In the genomic region with DNA sequence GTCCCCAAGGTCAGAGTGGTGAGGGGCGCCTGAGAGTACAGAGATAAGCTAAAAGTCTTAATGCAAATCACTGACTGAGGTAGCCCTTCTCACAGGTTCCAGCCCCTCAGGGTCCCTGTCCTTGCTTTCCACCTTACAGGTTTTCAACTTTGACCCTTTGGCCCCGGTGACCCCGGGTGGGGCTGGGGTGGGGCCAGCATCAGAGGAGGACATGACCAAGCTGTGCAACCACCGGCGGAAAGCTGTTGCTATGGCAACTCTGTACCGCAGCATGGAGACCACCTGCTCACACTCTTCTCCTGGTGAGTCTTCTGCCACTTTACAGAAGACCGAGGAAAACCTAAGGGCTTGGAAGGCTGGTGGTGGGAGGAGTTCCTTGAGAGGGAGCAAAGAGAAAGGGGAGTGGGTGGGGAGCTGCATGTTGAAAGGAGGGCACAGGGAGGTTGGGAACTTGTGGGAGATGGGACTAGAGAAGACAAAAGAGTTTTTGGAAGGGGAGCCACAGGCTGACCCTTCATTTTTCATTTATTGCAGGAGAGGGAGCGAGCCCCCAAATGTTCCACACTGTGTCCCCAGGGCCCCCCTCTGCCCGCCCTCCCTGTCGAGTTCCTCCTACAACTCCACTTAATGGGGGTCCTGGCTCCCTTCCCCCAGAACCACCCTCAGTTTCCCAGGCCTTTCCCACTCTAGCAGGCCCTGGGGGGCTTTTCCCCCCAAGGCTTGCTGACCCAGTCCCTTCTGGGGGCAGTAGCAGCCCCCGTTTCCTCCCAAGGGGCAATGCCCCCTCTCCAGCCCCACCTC, we compare ENCODE assay signal across 8 cellular contexts. TPM values are rescaled to one million over a fixed set of nuclear protein-coding genes. Genes with fewer than 3 reads are reported as not detected.
A peak's percentile ranks its signal among the peaks of the same experiment; 100 is the strongest.
DNase-seq lines count a peak whose midpoint lies in the region; ATAC-seq and TF ChIP-seq lines count a peak whose summit lies in the region.

No MANE protein-coding gene starts in this region.

- H3K36me3 ChIP-seq in mesenchymal stem cell (ENCODE audit: control insufficient read depth in 1 of 2, insufficient read depth in 2 of 2, low read depth in 1 of 2, low read length in 2 of 2) = peaks cover 53 to 56% of the 10 kb centered on the region in 2 experiments
- no peaks in the 10 kb centered on the region for H3K36me3 ChIP-seq in uterus

- H3K4me1 Mint-ChIP-seq in activated naive CD4-positive, alpha-beta T cell treated with anti-CD3 and anti-CD28 coated beads, Interleukin-2, amount 10 ng/mL, durations not matched to agents 7 days and 5 days = peaks cover 47% of the 10 kb centered on the region
- H3K4me1 Mint-ChIP-seq in activated naive CD8-positive, alpha-beta T cell treated with anti-CD3 and anti-CD28 coated beads for 36 hours = peaks cover 43% of the 10 kb centered on the region

- H3K27ac Mint-ChIP-seq in activated naive CD4-positive, alpha-beta T cell treated with anti-CD3 and anti-CD28 coated beads, Interleukin-2, amount 10 ng/mL, durations not matched to agents 7 days and 5 days = peak overlapping the region; percentile 33
- peak overlapping the region; percentile 70 for H3K27ac Mint-ChIP-seq in activated naive CD8-positive, alpha-beta T cell treated with anti-CD3 and anti-CD28 coated beads for 36 hours

- no peak overlapping the region for H3K4ac ChIP-seq in mesenchymal stem cell (ENCODE audit: low read depth in 1 of 2, low read length in 2 of 2)

- H2AK5ac ChIP-seq in mesenchymal stem cell (ENCODE audit: low read length, severe bottlenecking) = no peak overlapping the region

- WGBS in mesenchymal stem cell = 92% methylated on average over 8 of the region's 11 CpGs

- no peak overlapping the region for H2BK12ac ChIP-seq in mesenchymal stem cell (ENCODE audit: low read length in 2 of 2)

- peak overlapping the region; percentile 99 for H3K4me3 Mint-ChIP-seq in activated naive CD4-positive, alpha-beta T cell treated with anti-CD3 and anti-CD28 coated beads, Interleukin-2, amount 10 ng/mL, durations not matched to agents 7 days and 5 days
- peak overlapping the region; percentile 94 for H3K4me3 Mint-ChIP-seq in activated naive CD8-positive, alpha-beta T cell treated with anti-CD3 and anti-CD28 coated beads for 36 hours

- no peak for TF ChIP-seq POLR2A in uterus (IDR thresholded peaks at IDR 0.05)

- peaks cover 33% of the 10 kb centered on the region for H3K36me3 Mint-ChIP-seq in activated naive CD4-positive, alpha-beta T cell treated with anti-CD3 and anti-CD28 coated beads, Interleukin-2, amount 10 ng/mL, durations not matched to agents 7 days and 5 days
- peaks cover 18% of the 10 kb centered on the region for H3K36me3 Mint-ChIP-seq in activated naive CD8-positive, alpha-beta T cell treated with anti-CD3 and anti-CD28 coated beads for 36 hours

- ATAC-seq in GM21619 (IDR thresholded peaks at IDR 0.05; ENCODE audit: unreplicated experiment) = no peak

- H3K4me3 ChIP-seq in mesenchymal stem cell (ENCODE audit: insufficient read depth in 1 of 2, low read depth in 1 of 2, low read length in 2 of 2) (peak overlapping the region in 1 of 2 experiments; percentile 95), uterus (no peak overlapping the region)

- H3K27me3 ChIP-seq in mesenchymal stem cell (ENCODE audit: control insufficient read depth in 1 of 2, insufficient read depth in 1 of 2, low read length in 2 of 2) = no peaks in the 10 kb centered on the region
- H3K27me3 ChIP-seq in uterus = no peaks in the 10 kb centered on the region

- H2AFZ ChIP-seq in mesenchymal stem cell (ENCODE audit: low read depth, low read length) = no peak overlapping the region

- no peaks in the 10 kb centered on the region for H3K9me3 ChIP-seq in mesenchymal stem cell (ENCODE audit: control insufficient read depth, low read length)
- H3K9me3 ChIP-seq in uterus = no peaks in the 10 kb centered on the region

- no peak for TF ChIP-seq CTCF in uterus (IDR thresholded peaks at IDR 0.05)

- no peak overlapping the region for H4K8ac ChIP-seq in mesenchymal stem cell (ENCODE audit: low read length)

- peaks cover 32% of the 10 kb centered on the region for H3K79me1 ChIP-seq in mesenchymal stem cell (replicated peaks; ENCODE audit: low read length, poor library complexity, severe bottlenecking)

- H3K27me3 Mint-ChIP-seq in activated naive CD4-positive, alpha-beta T cell treated with anti-CD3 and anti-CD28 coated beads, Interleukin-2, amount 10 ng/mL, durations not matched to agents 7 days and 5 days = peaks cover 5% of the 10 kb centered on the region
- H3K27me3 Mint-ChIP-seq in activated naive CD8-positive, alpha-beta T cell treated with anti-CD3 and anti-CD28 coated beads for 36 hours = peaks cover 4% of the 10 kb centered on the region

- no peak overlapping the region for H3K4me2 ChIP-seq in mesenchymal stem cell (ENCODE audit: low read length, poor library complexity, severe bottlenecking)

- H3K4me1 ChIP-seq in mesenchymal stem cell (ENCODE audit: control insufficient read depth, insufficient read depth, low read depth, low read length) (peaks cover 37% of the 10 kb centered on the region), uterus (peaks cover 4 to 19% of the 10 kb centered on the region in 2 donors)

- no peaks in the 10 kb centered on the region for H3K9me3 Mint-ChIP-seq in activated naive CD4-positive, alpha-beta T cell treated with anti-CD3 and anti-CD28 coated beads, Interleukin-2, amount 10 ng/mL, durations not matched to agents 7 days and 5 days
- H3K9me3 Mint-ChIP-seq in activated naive CD8-positive, alpha-beta T cell treated with anti-CD3 and anti-CD28 coated beads for 36 hours = no peaks in the 10 kb centered on the region

- no peak overlapping the region for H2BK15ac ChIP-seq in mesenchymal stem cell (ENCODE audit: low read depth, poor library complexity, severe bottlenecking)

- no peak overlapping the region for H3K14ac ChIP-seq in mesenchymal stem cell (ENCODE audit: low read length in 2 of 2)

- no peak overlapping the region for H3K27ac ChIP-seq in mesenchymal stem cell (ENCODE audit: low read length, poor library complexity, severe bottlenecking)
- H3K27ac ChIP-seq in uterus = peak overlapping the region; percentile 97 to 99

- no peak overlapping the region for H2BK120ac ChIP-seq in mesenchymal stem cell (ENCODE audit: low read depth, low read length)

- no peak overlapping the region for H3K23ac ChIP-seq in mesenchymal stem cell (ENCODE audit: low read length in 2 of 2)

- no peak overlapping the region for H4K91ac ChIP-seq in mesenchymal stem cell (ENCODE audit: low read length)

- intact Hi-C loops in uterus (cut with DNase I; ENCODE audit: low total_unique reads) = no loop called here

- no peak overlapping the region for H3K18ac ChIP-seq in mesenchymal stem cell (ENCODE audit: low read depth in 1 of 2, low read length in 2 of 2)

- CTCF ChIA-PET in activated naive CD4-positive, alpha-beta T cell treated with anti-CD3 and anti-CD28 coated beads, Interleukin-2, amount 10 ng/mL, durations not matched to agents 7 days and 5 days (lab: Charles Lee) = interaction anchor here (0.8 to 1.6 kb wide), 3 partner anchors 9 to 58 kb away, joined by 3 to 6 read pairs (median 3); no protein-coding TSS in a partner anchor

- no peak for DNase-seq in activated naive CD4-positive, alpha-beta T cell treated with anti-CD3 and anti-CD28 coated beads, Interleukin-2, amount 10 ng/mL, durations not matched to agents 7 days and 5 days
- DNase-seq in activated naive CD4-positive, alpha-beta T cell treated with anti-CD3 and anti-CD28 coated beads, Interleukin-2, amount 50 U/mL, for 16 hours = no peak
- no peak for DNase-seq in activated naive CD8-positive, alpha-beta T cell treated with anti-CD3 and anti-CD28 coated beads for 36 hours
- DNase-seq in mesenchymal stem cell (no peak), uterus (peak in 1 of 2 donors; percentile 31), COLO829 (ENCODE audit: low spot score) (no peak), glomerular visceral epithelial cell (ENCODE audit: extremely low spot score) (no peak)

- H3K9ac ChIP-seq in mesenchymal stem cell (ENCODE audit: low read length) = peak overlapping the region; percentile 95

- H2BK5ac ChIP-seq in mesenchymal stem cell (ENCODE audit: low read depth, low read length, poor library complexity, severe bottlenecking) = no peak overlapping the region

RNA-seq across cellular contexts. Expression of a gene that starts 2.4 kb away (rescaled TPM):
- 10 to 100 TPM; 38.5 to 44.8 TPM for total RNA-seq in activated naive CD8-positive, alpha-beta T cell treated with anti-CD3 and anti-CD28 coated beads for 36 hours
- 44.2 TPM for polyA plus RNA-seq in mesenchymal stem cell (2013, experiment 1 of 2)
- 40.9 TPM for polyA plus RNA-seq in mesenchymal stem cell (2013, experiment 2 of 2)
- 100 to 1,000 TPM in 1 of 4 donors, 10 to 100 TPM in 3; 14.9 to 138 (median 17.1) TPM for total RNA-seq in uterus

RNA-seq across cellular contexts. Expression of a gene that starts 4.7 kb away (rescaled TPM):
- 10 to 100 TPM; 30.7 to 33.4 TPM for total RNA-seq in activated naive CD8-positive, alpha-beta T cell treated with anti-CD3 and anti-CD28 coated beads for 36 hours
- polyA plus RNA-seq in mesenchymal stem cell (2013, experiment 1 of 2) = 43.7 TPM
- 45.0 TPM for polyA plus RNA-seq in mesenchymal stem cell (2013, experiment 2 of 2)
- 10 to 100 TPM in 2 of 4 donors, 1 to 10 TPM in 2; 2.3 to 28.2 (median 9.8) TPM for total RNA-seq in uterus

RNA-seq across cellular contexts. Expression of a gene that starts 22.0 kb away (rescaled TPM):
- 10 to 100 TPM; 73.6 to 81.3 TPM for total RNA-seq in activated naive CD8-positive, alpha-beta T cell treated with anti-CD3 and anti-CD28 coated beads for 36 hours
- polyA plus RNA-seq in mesenchymal stem cell (2013, experiment 1 of 2) = 143 TPM
- 134 TPM for polyA plus RNA-seq in mesenchymal stem cell (2013, experiment 2 of 2)
- 100 to 1,000 TPM; 117 to 175 (median 126) TPM for total RNA-seq in uterus

RNA-seq across cellular contexts. Expression of a gene that starts 24.8 kb away (rescaled TPM):
- 1 to 10 TPM; 1.5 to 1.7 TPM for total RNA-seq in activated naive CD8-positive, alpha-beta T cell treated with anti-CD3 and anti-CD28 coated beads for 36 hours
- polyA plus RNA-seq in mesenchymal stem cell (2013, experiment 1 of 2) = 0.26 TPM
- polyA plus RNA-seq in mesenchymal stem cell (2013, experiment 2 of 2) = 0.22 TPM
- 1 to 10 TPM in 3 of 4 donors, under 1 TPM in 1; 0.59 to 5.1 (median 1.9) TPM for total RNA-seq in uterus

RNA-seq across cellular contexts. Expression of a gene that starts 37.1 kb away (rescaled TPM):
- 100 to 1,000 TPM; 423 to 460 TPM for total RNA-seq in activated naive CD8-positive, alpha-beta T cell treated with anti-CD3 and anti-CD28 coated beads for 36 hours
- 410 TPM for polyA plus RNA-seq in mesenchymal stem cell (2013, experiment 1 of 2)
- 418 TPM for polyA plus RNA-seq in mesenchymal stem cell (2013, experiment 2 of 2)
- 100 to 1,000 TPM in 1 of 4 donors, 10 to 100 TPM in 3; 29.1 to 160 (median 76.8) TPM for total RNA-seq in uterus
